ENCODE assay signal across 8 cellular contexts in genomic region chr7:105673367-105674188, GRCh38.
DNase-seq lines count a peak whose midpoint lies in the region; ATAC-seq and TF ChIP-seq lines count a peak whose summit lies in the region.

No MANE protein-coding gene starts in this region.

- no peak overlapping the region for H3K9ac ChIP-seq in endodermal cell (ENCODE audit: extremely low read depth, low read length, poor library complexity, severe bottlenecking)

- no peak overlapping the region for H3K4me3 Mint-ChIP-seq in activated CD8-positive, alpha-beta T cell treated with anti-CD3 and anti-CD28 coated beads for 36 hours
- no peak overlapping the region for H3K4me3 Mint-ChIP-seq in activated CD8-positive, alpha-beta T cell treated with anti-CD3 and anti-CD28 coated beads, Interleukin-2, amount 10 ng/mL, durations not matched to agents 7 days and 5 days
- no peak overlapping the region for H3K4me3 Mint-ChIP-seq in endodermal cell
- no peak overlapping the region for H3K4me3 Mint-ChIP-seq in stimulated activated memory B cell treated with anti-CD40 and anti-IgM and Interleukin-4, amounts not matched to agents 10 μg/mL and 1 μg/mL and 100 μg/mL, for 72 hours

- no peak for ATAC-seq in activated CD8-positive, alpha-beta T cell treated with anti-CD3 and anti-CD28 coated beads for 36 hours
- ATAC-seq in activated CD8-positive, alpha-beta T cell treated with anti-CD3 and anti-CD28 coated beads, Interleukin-2, amount 10 ng/mL, durations not matched to agents 7 days and 5 days, result no peak
- no peak for ATAC-seq in stimulated activated memory B cell treated with anti-CD40 and anti-IgM and Interleukin-4, amounts not matched to agents 10 μg/mL and 1 μg/mL and 100 μg/mL, for 72 hours
- ATAC-seq in GM18873 (IDR thresholded peaks at IDR 0.05; ENCODE audit: low FRiP score, unreplicated experiment), result no peak
- no peak for ATAC-seq in HG02678 (IDR thresholded peaks at IDR 0.05; ENCODE audit: unreplicated experiment)

- CTCF ChIA-PET in activated CD8-positive, alpha-beta T cell treated with anti-CD3 and anti-CD28 coated beads for 36 hours (lab: Charles Lee), result interaction anchor here (0.8 to 6.0 kb wide), 7 partner anchors 11 to 369 kb away, joined by 3 to 48 read pairs (median 4); no protein-coding TSS in a partner anchor
- CTCF ChIA-PET in activated CD8-positive, alpha-beta T cell treated with anti-CD3 and anti-CD28 coated beads, Interleukin-2, amount 10 ng/mL, durations not matched to agents 7 days and 5 days (lab: Charles Lee), result interaction anchor here (0.8 to 1.9 kb wide), 6 partner anchors 11 to 203 kb away, joined by 3 to 8 read pairs (median 4); no protein-coding TSS in a partner anchor

- WGBS in endodermal cell (ENCODE audit: insufficient coverage in 1 of 2, insufficient read length in 1 of 2), 2 experiments, result 93 to 98% methylated on average over 7 to 9 of the region's 9 CpGs

- H3K4me1 ChIP-seq in endodermal cell (ENCODE audit: control insufficient read depth, insufficient read depth, low read length), result peaks cover 9% of the 10 kb centered on the region

- H3K9me3 Mint-ChIP-seq in activated CD8-positive, alpha-beta T cell treated with anti-CD3 and anti-CD28 coated beads for 36 hours, result no peaks in the 10 kb centered on the region
- H3K9me3 Mint-ChIP-seq in activated CD8-positive, alpha-beta T cell treated with anti-CD3 and anti-CD28 coated beads, Interleukin-2, amount 10 ng/mL, durations not matched to agents 7 days and 5 days (ENCODE audit: insufficient read depth), result no peaks in the 10 kb centered on the region
- no peaks in the 10 kb centered on the region for H3K9me3 Mint-ChIP-seq in endodermal cell
- H3K9me3 Mint-ChIP-seq in stimulated activated memory B cell treated with anti-CD40 and anti-IgM and Interleukin-4, amounts not matched to agents 10 μg/mL and 1 μg/mL and 100 μg/mL, for 72 hours, result no peaks in the 10 kb centered on the region

- peaks cover 61% of the 10 kb centered on the region for H3K4me1 Mint-ChIP-seq in activated CD8-positive, alpha-beta T cell treated with anti-CD3 and anti-CD28 coated beads for 36 hours (ENCODE audit: low read depth)
- H3K4me1 Mint-ChIP-seq in activated CD8-positive, alpha-beta T cell treated with anti-CD3 and anti-CD28 coated beads, Interleukin-2, amount 10 ng/mL, durations not matched to agents 7 days and 5 days (ENCODE audit: low read depth), result peaks cover 50% of the 10 kb centered on the region
- peaks cover 39% of the 10 kb centered on the region for H3K4me1 Mint-ChIP-seq in endodermal cell
- H3K4me1 Mint-ChIP-seq in stimulated activated memory B cell treated with anti-CD40 and anti-IgM and Interleukin-4, amounts not matched to agents 10 μg/mL and 1 μg/mL and 100 μg/mL, for 72 hours, result peaks cover 56% of the 10 kb centered on the region

- no peaks in the 10 kb centered on the region for H3K9me3 ChIP-seq in endodermal cell (ENCODE audit: control insufficient read depth, low read length)

- H3K27me3 ChIP-seq in endodermal cell (ENCODE audit: control insufficient read depth, insufficient read depth, low read length, poor library complexity, severe bottlenecking), result no peaks in the 10 kb centered on the region

- no peak overlapping the region for H3K27ac ChIP-seq in endodermal cell (ENCODE audit: low read depth, low read length)

- H3K4me3 ChIP-seq in endodermal cell (ENCODE audit: low read length), result no peak overlapping the region

- POLR2A ChIA-PET in activated CD8-positive, alpha-beta T cell treated with anti-CD3 and anti-CD28 coated beads for 36 hours (lab: Charles Lee), result no interaction called here
- POLR2A ChIA-PET in activated CD8-positive, alpha-beta T cell treated with anti-CD3 and anti-CD28 coated beads, Interleukin-2, amount 10 ng/mL, durations not matched to agents 7 days and 5 days (lab: Charles Lee), result interaction anchor here (1.1 to 1.4 kb wide), 3 partner anchors 18 to 135 kb away, joined by 3 to 4 read pairs (median 3); no protein-coding TSS in a partner anchor

- H3K36me3 ChIP-seq in endodermal cell (ENCODE audit: control insufficient read depth, insufficient read depth, low read length), result peaks cover 4% of the 10 kb centered on the region

- intact Hi-C loops in activated CD8-positive, alpha-beta T cell treated with anti-CD3 and anti-CD28 coated beads for 36 hours (cut with micrococcal nuclease), result no loop called here

- H3K36me3 Mint-ChIP-seq in activated CD8-positive, alpha-beta T cell treated with anti-CD3 and anti-CD28 coated beads for 36 hours (ENCODE audit: low read depth), result no peaks in the 10 kb centered on the region
- no peaks in the 10 kb centered on the region for H3K36me3 Mint-ChIP-seq in activated CD8-positive, alpha-beta T cell treated with anti-CD3 and anti-CD28 coated beads, Interleukin-2, amount 10 ng/mL, durations not matched to agents 7 days and 5 days (ENCODE audit: low read depth)
- peaks cover 8% of the 10 kb centered on the region for H3K36me3 Mint-ChIP-seq in endodermal cell (ENCODE audit: low read depth)
- H3K36me3 Mint-ChIP-seq in stimulated activated memory B cell treated with anti-CD40 and anti-IgM and Interleukin-4, amounts not matched to agents 10 μg/mL and 1 μg/mL and 100 μg/mL, for 72 hours, result no peaks in the 10 kb centered on the region

- no peak for TF ChIP-seq CTCF in activated CD8-positive, alpha-beta T cell treated with anti-CD3 and anti-CD28 coated beads for 36 hours (IDR thresholded peaks at IDR 0.05)
- TF ChIP-seq CTCF in endodermal cell (conservative IDR thresholded peaks at IDR 0.05), result no peak

- no peaks in the 10 kb centered on the region for H3K27me3 Mint-ChIP-seq in activated CD8-positive, alpha-beta T cell treated with anti-CD3 and anti-CD28 coated beads for 36 hours
- H3K27me3 Mint-ChIP-seq in activated CD8-positive, alpha-beta T cell treated with anti-CD3 and anti-CD28 coated beads, Interleukin-2, amount 10 ng/mL, durations not matched to agents 7 days and 5 days (ENCODE audit: low read depth), result no peaks in the 10 kb centered on the region
- H3K27me3 Mint-ChIP-seq in endodermal cell (ENCODE audit: insufficient read depth), result no peaks in the 10 kb centered on the region
- H3K27me3 Mint-ChIP-seq in stimulated activated memory B cell treated with anti-CD40 and anti-IgM and Interleukin-4, amounts not matched to agents 10 μg/mL and 1 μg/mL and 100 μg/mL, for 72 hours, result no peaks in the 10 kb centered on the region

- DNase-seq in activated CD8-positive, alpha-beta T cell treated with anti-CD3 and anti-CD28 coated beads for 36 hours, result peak; percentile 13
- DNase-seq in activated CD8-positive, alpha-beta T cell treated with anti-CD3 and anti-CD28 coated beads, Interleukin-2, amount 10 ng/mL, durations not matched to agents 7 days and 5 days, result no peak
- DNase-seq in NCI-H2171 treated with DMSO at 0.1 percent for 48 hours (lab: John Stamatoyannopoulos, UW), result peak; percentile 94
- DNase-seq in endodermal cell, result peak; percentile 64
- DNase-seq in foreskin melanocyte, result no peak

- H3K27ac Mint-ChIP-seq in activated CD8-positive, alpha-beta T cell treated with anti-CD3 and anti-CD28 coated beads for 36 hours, result peak overlapping the region; percentile 9
- H3K27ac Mint-ChIP-seq in activated CD8-positive, alpha-beta T cell treated with anti-CD3 and anti-CD28 coated beads, Interleukin-2, amount 10 ng/mL, durations not matched to agents 7 days and 5 days, result no peak overlapping the region
- H3K27ac Mint-ChIP-seq in endodermal cell, result peak overlapping the region; percentile 30
- H3K27ac Mint-ChIP-seq in stimulated activated memory B cell treated with anti-CD40 and anti-IgM and Interleukin-4, amounts not matched to agents 10 μg/mL and 1 μg/mL and 100 μg/mL, for 72 hours, result peak overlapping the region; percentile 96

Comparison
In these comparisons a context has a peak if more than half of its experiments do, and no peak if none do; other contexts are left out.
1. DNase-seq: peak in activated CD8-positive, alpha-beta T cell treated with anti-CD3 and anti-CD28 coated beads for 36 hours (single experiment), NCI-H2171 treated with DMSO at 0.1 percent for 48 hours (single experiment) and endodermal cell (single experiment); none in activated CD8-positive, alpha-beta T cell treated with anti-CD3 and anti-CD28 coated beads, Interleukin-2, amount 10 ng/mL, durations not matched to agents 7 days and 5 days (single experiment) and foreskin melanocyte (single experiment).